3 cellular contexts compared by ENCODE assay signal in the genomic region with DNA sequence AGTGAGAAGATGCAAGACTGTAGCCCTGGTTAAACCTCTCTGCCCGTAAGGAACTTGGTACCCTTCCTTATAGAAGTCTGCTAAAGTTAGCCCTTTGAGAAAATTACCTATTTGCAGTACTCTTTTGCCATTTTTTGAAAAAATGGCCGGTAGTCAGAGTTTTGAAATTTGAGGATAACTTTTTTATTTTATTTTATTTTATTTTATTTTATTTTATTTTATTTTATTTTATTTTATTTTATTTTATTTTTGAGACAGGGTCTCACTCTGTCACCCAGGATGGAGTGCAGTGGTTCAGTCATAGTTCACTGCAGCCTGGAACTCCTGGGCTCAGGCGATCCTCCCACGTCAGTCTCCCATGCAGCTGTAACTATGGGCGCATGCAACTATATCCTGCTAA. TPM values are rescaled to one million over a fixed set of nuclear protein-coding genes. Genes with fewer than 3 reads are reported as not detected.
"Had no signal": no experiment of that assay in that cellular context is flagged by ENCODE, and none has a peak within 500 bp of the region (broad histone marks: within the 10 kb centered on the region; RNA-seq: fewer than 3 reads in every experiment).

No MANE protein-coding gene starts in this region.

RNA-seq across cellular contexts. Expression of gene CACNB2, which starts 41.2 kb away (rescaled TPM):
- total RNA-seq: foreskin keratinocyte, glomerular endothelial cell, lung microvascular endothelial cell had no signal
- polyA plus RNA-seq: foreskin keratinocyte had no signal
